Comparison of ENCODE assay signal across 8 cellular contexts in the genomic region with DNA sequence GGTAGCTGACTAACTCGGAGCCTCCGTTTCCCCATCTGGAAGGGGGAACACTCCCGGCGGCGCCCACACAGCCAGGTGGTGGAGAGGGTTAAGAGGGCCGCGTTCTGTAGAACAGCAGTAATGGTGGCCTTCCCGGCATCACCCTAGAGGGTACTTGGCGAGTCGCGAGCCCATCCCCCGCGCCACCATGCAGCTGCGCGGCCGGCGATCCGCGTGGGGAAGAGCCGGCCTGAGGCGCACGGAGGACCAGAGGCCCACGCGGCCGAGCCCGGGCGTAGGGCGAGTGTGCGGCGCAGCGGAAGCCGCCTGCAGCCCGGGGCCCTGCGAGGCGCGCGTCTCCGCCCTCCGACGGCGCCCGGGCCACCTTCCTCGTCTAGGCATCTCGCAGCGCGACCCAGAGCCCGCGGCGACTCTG. TPM values are rescaled to one million over a fixed set of nuclear protein-coding genes. Genes with fewer than 3 reads are reported as not detected.
DNase-seq lines count a peak whose midpoint lies in the region; ATAC-seq and TF ChIP-seq lines count a peak whose summit lies in the region.

No MANE protein-coding gene starts in this region.

- peaks cover 10% of the 10 kb centered on the region for H3K36me3 Mint-ChIP-seq in activated naive CD4-positive, alpha-beta T cell treated with anti-CD3 and anti-CD28 coated beads, Interleukin-2, amount 10 ng/mL, durations not matched to agents 7 days and 5 days

- H3K4me1 Mint-ChIP-seq in activated naive CD4-positive, alpha-beta T cell treated with anti-CD3 and anti-CD28 coated beads, Interleukin-2, amount 10 ng/mL, durations not matched to agents 7 days and 5 days = peaks cover 48% of the 10 kb centered on the region

- H3K36me3 ChIP-seq in HEK293 (ENCODE audit: control insufficient read depth in 2 of 2, insufficient read depth in 1 of 2, low read length in 2 of 2) (peaks cover 0 to 13% of the 10 kb centered on the region in 2 experiments; a peak in 2 of 3 replicates), left ventricle myocardium inferior (no peaks in the 10 kb centered on the region)

- POLR2A ChIA-PET in HEK293 (lab: Yijun Ruan, JAX) = interaction anchor here (1.4 kb wide), 1 partner anchor 15 kb away, joined by 3 read pairs; no protein-coding TSS in a partner anchor

- peak overlapping the region; percentile 93 for H3K4me3 Mint-ChIP-seq in activated naive CD4-positive, alpha-beta T cell treated with anti-CD3 and anti-CD28 coated beads, Interleukin-2, amount 10 ng/mL, durations not matched to agents 7 days and 5 days

- CTCF ChIA-PET in HEK293 (lab: Yijun Ruan, JAX) = interaction anchor here (0.6 to 0.9 kb wide), 2 partner anchors 69 to 141 kb away, joined by 3 read pairs; no protein-coding TSS in a partner anchor
- CTCF ChIA-PET in activated naive CD4-positive, alpha-beta T cell treated with anti-CD3 and anti-CD28 coated beads, Interleukin-2, amount 10 ng/mL, durations not matched to agents 7 days and 5 days (lab: Charles Lee) = no interaction called here

- ATAC-seq in sciatic nerve = peak; percentile 19

- no peak for TF ChIP-seq CTCF in GM13976 (IDR thresholded peaks at IDR 0.05; ENCODE audit: borderline replicate concordance, control extremely low read depth, extremely low read depth, insufficient read depth, missing control alignments)
- TF ChIP-seq CTCF in HEK293 (tag by site-specific recombination; IDR thresholded peaks at IDR 0.05) = no peak
- TF ChIP-seq CTCF in left ventricle myocardium inferior (IDR thresholded peaks at IDR 0.05; ENCODE audit: borderline replicate concordance) = no peak

- in situ Hi-C loops in GM13976 (cut with MboI; ENCODE audit: low sequenced_read_pairs, unreplicated experiment) = no loop called here

- H3K4me3 ChIP-seq in HEK293 (ENCODE audit: low read depth, low read length) (peak overlapping the region; percentile 88), left ventricle myocardium inferior (peak overlapping the region; percentile 86)

- DNase-seq in GM13976 (ENCODE audit: low spot score) = peak; percentile 78
- DNase-seq in NCI-H526 treated with DMSO at 0.1 percent for 48 hours (lab: John Stamatoyannopoulos, UW) = peak; percentile 43
- DNase-seq in activated naive CD4-positive, alpha-beta T cell treated with anti-CD3 and anti-CD28 coated beads, Interleukin-2, amount 10 ng/mL, durations not matched to agents 7 days and 5 days = peak; percentile 60
- peak; percentile 30 for DNase-seq in left ventricle myocardium inferior
- no peak for DNase-seq in sciatic nerve (ENCODE audit: low spot score)
- DNase-seq in SIG-M5 treated with dmso at 0.1 percent for 504 hours (lab: John Stamatoyannopoulos, UW; ENCODE audit: unreplicated experiment) = no peak
- no peak for DNase-seq in cerebellar cortex (ENCODE audit: low spot score)

- no peaks in the 10 kb centered on the region for H3K9me3 ChIP-seq in HEK293 (ENCODE audit: control insufficient read depth, insufficient read depth, low read depth, low read length)
- H3K9me3 ChIP-seq in left ventricle myocardium inferior (replicated peaks) = no peaks in the 10 kb centered on the region

- no peaks in the 10 kb centered on the region for H3K4me1 ChIP-seq in HEK293 (ENCODE audit: control insufficient read depth, insufficient read depth, low read length)
- H3K4me1 ChIP-seq in left ventricle myocardium inferior = peaks cover 76% of the 10 kb centered on the region

- intact Hi-C loops in left ventricle myocardium inferior (cut with micrococcal nuclease) = no loop called here
- intact Hi-C loops in sciatic nerve (cut with DNase I) = no loop called here

- no peaks in the 10 kb centered on the region for H3K27me3 ChIP-seq in left ventricle myocardium inferior (ENCODE audit: low read depth)

- H3K27ac Mint-ChIP-seq in activated naive CD4-positive, alpha-beta T cell treated with anti-CD3 and anti-CD28 coated beads, Interleukin-2, amount 10 ng/mL, durations not matched to agents 7 days and 5 days = peak overlapping the region; percentile 92

- H3K27ac ChIP-seq in HEK293 (ENCODE audit: extremely low read depth, low read depth, low read length) = peak overlapping the region; percentile 91
- H3K27ac ChIP-seq in left ventricle myocardium inferior (replicated peaks) = peak overlapping the region; percentile 96

- no peaks in the 10 kb centered on the region for H3K9me3 Mint-ChIP-seq in activated naive CD4-positive, alpha-beta T cell treated with anti-CD3 and anti-CD28 coated beads, Interleukin-2, amount 10 ng/mL, durations not matched to agents 7 days and 5 days

- peaks cover 26% of the 10 kb centered on the region for H3K27me3 Mint-ChIP-seq in activated naive CD4-positive, alpha-beta T cell treated with anti-CD3 and anti-CD28 coated beads, Interleukin-2, amount 10 ng/mL, durations not matched to agents 7 days and 5 days

TF ChIP-seq in HEK293, 187 proteins besides CTCF, POLR2A, EP300 and RAD21 (continues in another document):
- TF ChIP-seq ZNF311 (tag by site-specific recombination; IDR thresholded peaks at IDR 0.05; ENCODE audit: borderline replicate concordance) (no peak), ZNF76 (tag by site-specific recombination; IDR thresholded peaks at IDR 0.05; ENCODE audit: borderline replicate concordance, low read depth) (peak; percentile 54; the same call in 1 of the 2 replicates), OSR2 (tag by site-specific recombination; IDR thresholded peaks at IDR 0.05) (no peak), ZNF785 (tag by site-specific recombination; IDR thresholded peaks at IDR 0.05) (no peak), MZF1 (tag by site-specific recombination; IDR thresholded peaks at IDR 0.05; ENCODE audit: borderline replicate concordance) (no peak), MYNN (tag by site-specific recombination; IDR thresholded peaks at IDR 0.05; ENCODE audit: borderline replicate concordance) (no peak), ZFP37 (tag by site-specific recombination; IDR thresholded peaks at IDR 0.05) (no peak), ZNF37A (tag by site-specific recombination; IDR thresholded peaks at IDR 0.05) (no peak), ZSCAN16 (tag by site-specific recombination; IDR thresholded peaks at IDR 0.05) (no peak), YY2 (tag by site-specific recombination; IDR thresholded peaks at IDR 0.05) (0 out of 2 replicates have a peak, but pooled peaks have one; percentile 12), ZNF704 (tag by site-specific recombination; IDR thresholded peaks at IDR 0.05) (no peak), ZBTB26 (tag by site-specific recombination; optimal IDR thresholded peaks at IDR 0.05) (peak; percentile 46), ATF2 (tag by site-specific recombination; IDR thresholded peaks at IDR 0.05; ENCODE audit: low read depth) (no peak), ZNF121 (tag by site-specific recombination; IDR thresholded peaks at IDR 0.05) (no peak), ZNF677 (tag by site-specific recombination; IDR thresholded peaks at IDR 0.05) (no peak), PATZ1 (tag by site-specific recombination; IDR thresholded peaks at IDR 0.05) (no peak)

RNA-seq across cellular contexts. Expression of gene TKT, which starts 0.5 kb away (rescaled TPM):
- 32.1 TPM for total RNA-seq in left ventricle myocardium inferior
- 219 TPM for total RNA-seq in sciatic nerve

Comparison
In these comparisons a context has a peak if more than half of its experiments do, and no peak if none do; other contexts are left out.
1. DNase-seq: peak in GM13976 (single experiment), NCI-H526 treated with DMSO at 0.1 percent for 48 hours (single experiment), activated naive CD4-positive, alpha-beta T cell treated with anti-CD3 and anti-CD28 coated beads, Interleukin-2, amount 10 ng/mL, durations not matched to agents 7 days and 5 days (single experiment) and left ventricle myocardium inferior (single experiment); none in sciatic nerve (single experiment), SIG-M5 treated with dmso at 0.1 percent for 504 hours (single experiment) and cerebellar cortex (single experiment).